In genomic region chr1:46596036-46596435, GRCh38 we compare ENCODE assay signal across 23 cellular contexts. TPM values are rescaled to one million over a fixed set of nuclear protein-coding genes. Genes with fewer than 3 reads are reported as not detected.
A peak's percentile ranks its signal among the peaks of the same experiment; 100 is the strongest.
DNase-seq lines count a peak whose midpoint lies in the region; ATAC-seq and TF ChIP-seq lines count a peak whose summit lies in the region.
"Had no signal": no experiment of that assay in that cellular context is flagged by ENCODE, and none has a peak within 500 bp of the region (broad histone marks: within the 10 kb centered on the region; RNA-seq: fewer than 3 reads in every experiment).

No MANE protein-coding gene starts in this region.

- H3K9ac ChIP-seq in subcutaneous abdominal adipose tissue (ENCODE audit: low read length in 5 of 5) = no peak overlapping the region

- no peaks in the 10 kb centered on the region for H3K27me3 Mint-ChIP-seq in activated T-helper 1 cell treated with anti-CD3 and anti-CD28 coated beads, Interleukin-12 subunit alpha, Interleukin-12 subunit beta, Interleukin-2, Interleukin-4 antibody, amounts not matched to agents 30 ng/mL and 10 ng/mL and 1 ng/mL, durations not matched to agents 14 hours and 24 hours and 36 hours (ENCODE audit: insufficient read depth)
- H3K27me3 Mint-ChIP-seq: CD4-positive, CD25-positive, alpha-beta regulatory T cell had no signal

- no peak overlapping the region for H3K4me3 Mint-ChIP-seq in activated T-helper 1 cell treated with anti-CD3 and anti-CD28 coated beads, Interleukin-12 subunit alpha, Interleukin-12 subunit beta, Interleukin-2, Interleukin-4 antibody, amounts not matched to agents 30 ng/mL and 10 ng/mL and 1 ng/mL, durations not matched to agents 14 hours and 24 hours and 36 hours
- H3K4me3 Mint-ChIP-seq: CD4-positive, CD25-positive, alpha-beta regulatory T cell had no signal

- DNase-seq in NCI-H2171 treated with DMSO at 0.1 percent for 48 hours (lab: John Stamatoyannopoulos, UW) (peak; percentile 3), NCI-H2171 (lab: John Stamatoyannopoulos, UW) (no peak), lower lobe of right lung (no peak), cerebellar cortex (ENCODE audit: low spot score) (no peak), occipital lobe (lab: John Stamatoyannopoulos, UW) (no peak)
- no peak for DNase-seq in activated T-helper 1 cell treated with anti-CD3 and anti-CD28 coated beads, Interleukin-12 subunit alpha, Interleukin-12 subunit beta, Interleukin-2, Interleukin-4 antibody, amounts not matched to agents 30 ng/mL and 10 ng/mL and 1 ng/mL, durations not matched to agents 14 hours and 24 hours and 36 hours (ENCODE audit: low spot score)
- DNase-seq: 8988T; Caco-2; CD4-positive, CD25-positive, alpha-beta regulatory T cell; DMS53; EL; KG1; NCI-H1417; NCI-H187 treated with DMSO at 0.1 percent for 48 hours; NCI-H345; NCI-H526; PC-3; RPMI8226; SIG-M5 had no signal

- H3K36me3 ChIP-seq in lower lobe of right lung (peaks cover 29% of the 10 kb centered on the region), subcutaneous abdominal adipose tissue (ENCODE audit: control insufficient read depth in 5 of 5, insufficient read depth in 5 of 5, low read length in 5 of 5) (peaks cover 0 to 34% (median 25%) of the 10 kb centered on the region in 5 donors)

- intact Hi-C loops in activated T-helper 1 cell treated with anti-CD3 and anti-CD28 coated beads, Interleukin-12 subunit alpha, Interleukin-12 subunit beta, Interleukin-2, Interleukin-4 antibody, amounts not matched to agents 30 ng/mL and 10 ng/mL and 1 ng/mL, durations not matched to agents 14 hours and 24 hours and 36 hours (cut with micrococcal nuclease) = no loop called here
- intact Hi-C loops in lower lobe of right lung (cut with DNase I) = no loop called here

- ATAC-seq in lower lobe of right lung (no peak), GM21390 (IDR thresholded peaks at IDR 0.05; ENCODE audit: unreplicated experiment) (no peak)
- ATAC-seq: HepG2, PC-3 had no signal

- peak overlapping the region; percentile 29 for H3K27ac Mint-ChIP-seq in activated T-helper 1 cell treated with anti-CD3 and anti-CD28 coated beads, Interleukin-12 subunit alpha, Interleukin-12 subunit beta, Interleukin-2, Interleukin-4 antibody, amounts not matched to agents 30 ng/mL and 10 ng/mL and 1 ng/mL, durations not matched to agents 14 hours and 24 hours and 36 hours

- peaks cover 48% of the 10 kb centered on the region for H3K4me1 ChIP-seq in lower lobe of right lung
- peaks cover 0 to 54% (median 36%) of the 10 kb centered on the region in 5 donors for H3K4me1 ChIP-seq in subcutaneous abdominal adipose tissue (ENCODE audit: control insufficient read depth in 5 of 5, insufficient read depth in 5 of 5, low read length in 5 of 5)
- H3K4me1 ChIP-seq: Caco-2 had no signal

- H3K27ac ChIP-seq in lower lobe of right lung (peak overlapping the region; percentile 75), subcutaneous abdominal adipose tissue (ENCODE audit: low read depth, low read length) (peak overlapping the region; percentile 66)

- TF ChIP-seq CTCF in lower lobe of right lung (IDR thresholded peaks at IDR 0.05) = no peak

- H3K27me3 ChIP-seq in lower lobe of right lung (ENCODE audit: low read depth) = no peaks in the 10 kb centered on the region
- H3K27me3 ChIP-seq in subcutaneous abdominal adipose tissue (ENCODE audit: control insufficient read depth in 5 of 5, insufficient read depth in 4 of 5, low read length in 5 of 5) = no peaks in the 10 kb centered on the region

- peaks cover 53% of the 10 kb centered on the region for H3K36me3 Mint-ChIP-seq in activated T-helper 1 cell treated with anti-CD3 and anti-CD28 coated beads, Interleukin-12 subunit alpha, Interleukin-12 subunit beta, Interleukin-2, Interleukin-4 antibody, amounts not matched to agents 30 ng/mL and 10 ng/mL and 1 ng/mL, durations not matched to agents 14 hours and 24 hours and 36 hours (ENCODE audit: low read depth)

- no peaks in the 10 kb centered on the region for H3K9me3 Mint-ChIP-seq in activated T-helper 1 cell treated with anti-CD3 and anti-CD28 coated beads, Interleukin-12 subunit alpha, Interleukin-12 subunit beta, Interleukin-2, Interleukin-4 antibody, amounts not matched to agents 30 ng/mL and 10 ng/mL and 1 ng/mL, durations not matched to agents 14 hours and 24 hours and 36 hours
- H3K9me3 Mint-ChIP-seq: CD4-positive, CD25-positive, alpha-beta regulatory T cell had no signal

- no peak overlapping the region for H3K4me3 ChIP-seq in lower lobe of right lung
- no peak overlapping the region for H3K4me3 ChIP-seq in subcutaneous abdominal adipose tissue (ENCODE audit: low read depth in 1 of 5, low read length in 5 of 5)

- H3K9me3 ChIP-seq in lower lobe of right lung (no peaks in the 10 kb centered on the region), subcutaneous abdominal adipose tissue (ENCODE audit: control insufficient read depth in 5 of 5, low read length in 5 of 5) (no peaks in the 10 kb centered on the region)
- H3K9me3 ChIP-seq: Caco-2 had no signal

- H3K4me1 Mint-ChIP-seq in activated T-helper 1 cell treated with anti-CD3 and anti-CD28 coated beads, Interleukin-12 subunit alpha, Interleukin-12 subunit beta, Interleukin-2, Interleukin-4 antibody, amounts not matched to agents 30 ng/mL and 10 ng/mL and 1 ng/mL, durations not matched to agents 14 hours and 24 hours and 36 hours (ENCODE audit: low read depth) = peaks cover 92% of the 10 kb centered on the region

RNA-seq across cellular contexts. Expression of gene MKNK1, which starts 8.0 kb away (rescaled TPM):
- 48.7 TPM in 2 replicates for total RNA-seq in activated T-helper 1 cell treated with anti-CD3 and anti-CD28 coated beads, Interleukin-12 subunit alpha, Interleukin-12 subunit beta, Interleukin-2, Interleukin-4 antibody, amounts not matched to agents 30 ng/mL and 10 ng/mL and 1 ng/mL, durations not matched to agents 14 hours and 24 hours and 36 hours
- total RNA-seq in lower lobe of right lung = 77.6 TPM
- 8.7 TPM for total RNA-seq in occipital lobe

RNA-seq across cellular contexts. Expression of gene MOB3C, which starts 20.6 kb away (rescaled TPM):
- total RNA-seq in activated T-helper 1 cell treated with anti-CD3 and anti-CD28 coated beads, Interleukin-12 subunit alpha, Interleukin-12 subunit beta, Interleukin-2, Interleukin-4 antibody, amounts not matched to agents 30 ng/mL and 10 ng/mL and 1 ng/mL, durations not matched to agents 14 hours and 24 hours and 36 hours = 16.9 and 17.0 TPM in 2 replicates
- total RNA-seq in lower lobe of right lung = 30.2 TPM
- 2.2 TPM for total RNA-seq in occipital lobe

RNA-seq across cellular contexts. Expression of gene KNCN, which starts 44.6 kb away (rescaled TPM):
- total RNA-seq in activated T-helper 1 cell treated with anti-CD3 and anti-CD28 coated beads, Interleukin-12 subunit alpha, Interleukin-12 subunit beta, Interleukin-2, Interleukin-4 antibody, amounts not matched to agents 30 ng/mL and 10 ng/mL and 1 ng/mL, durations not matched to agents 14 hours and 24 hours and 36 hours = not detected in 2 replicates
- total RNA-seq in lower lobe of right lung = not detected
- total RNA-seq in occipital lobe = not detected
- total RNA-seq: Caco-2; CD4-positive, CD25-positive, alpha-beta regulatory T cell; H4; HepG2; PC-3 had no signal
